Comparison of ENCODE assay signal across 23 cellular contexts in genomic region chr15:45662375-45662774, GRCh38. TPM values are rescaled to one million over a fixed set of nuclear protein-coding genes. Genes with fewer than 3 reads are reported as not detected.
DNase-seq lines count a peak whose midpoint lies in the region; ATAC-seq and TF ChIP-seq lines count a peak whose summit lies in the region.
"Had no signal": no experiment of that assay in that cellular context is flagged by ENCODE, and none has a peak within 500 bp of the region (broad histone marks: within the 10 kb centered on the region; RNA-seq: fewer than 3 reads in every experiment).

No MANE protein-coding gene starts in this region.

- intact Hi-C loops in heart left ventricle (cut with DNase I) = no loop called here

- H3K4me3 ChIP-seq in heart left ventricle = no peak overlapping the region
- no peak overlapping the region for H3K4me3 ChIP-seq in tibial nerve
- H3K4me3 ChIP-seq: BLaER1, HAP-1 had no signal

- no peak overlapping the region for H3K27ac ChIP-seq in heart left ventricle
- H3K27ac ChIP-seq in tibial nerve = no peak overlapping the region
- H3K27ac ChIP-seq: 22Rv1, BLaER1, HL-60 had no signal

- TF ChIP-seq CTCF in heart left ventricle (IDR thresholded peaks at IDR 0.05) = no peak
- TF ChIP-seq CTCF in tibial nerve (IDR thresholded peaks at IDR 0.05) = no peak

- TF ChIP-seq EP300 in tibial nerve (IDR thresholded peaks at IDR 0.05) = no peak

- TF ChIP-seq POLR2A in heart left ventricle (IDR thresholded peaks at IDR 0.05) (no peak), tibial nerve (IDR thresholded peaks at IDR 0.05) (no peak)

- H3K36me3 Mint-ChIP-seq in activated naive CD8-positive, alpha-beta T cell treated with anti-CD3 and anti-CD28 coated beads, Interleukin-2, amount 50 U/mL, for 24 hours (ENCODE audit: low read depth) = peaks cover 45% of the 10 kb centered on the region
- peaks cover 16% of the 10 kb centered on the region for H3K36me3 Mint-ChIP-seq in activated naive CD8-positive, alpha-beta T cell treated with anti-CD3 and anti-CD28 coated beads for 36 hours

- H3K27ac Mint-ChIP-seq in activated naive CD8-positive, alpha-beta T cell treated with anti-CD3 and anti-CD28 coated beads, Interleukin-2, amount 50 U/mL, for 24 hours = peak overlapping the region; percentile 4
- H3K27ac Mint-ChIP-seq in activated naive CD8-positive, alpha-beta T cell treated with anti-CD3 and anti-CD28 coated beads for 36 hours = no peak overlapping the region
- H3K27ac Mint-ChIP-seq: CD4-positive, alpha-beta T cell had no signal

- no peaks in the 10 kb centered on the region for H3K27me3 Mint-ChIP-seq in activated naive CD8-positive, alpha-beta T cell treated with anti-CD3 and anti-CD28 coated beads, Interleukin-2, amount 50 U/mL, for 24 hours
- H3K27me3 Mint-ChIP-seq in activated naive CD8-positive, alpha-beta T cell treated with anti-CD3 and anti-CD28 coated beads for 36 hours = no peaks in the 10 kb centered on the region
- H3K27me3 Mint-ChIP-seq: CD4-positive, alpha-beta T cell had no signal

- no peak for ATAC-seq in activated naive CD8-positive, alpha-beta T cell treated with anti-CD3 and anti-CD28 coated beads, Interleukin-2, amount 50 U/mL, for 24 hours
- no peak for ATAC-seq in heart left ventricle

- no peaks in the 10 kb centered on the region for H3K9me3 Mint-ChIP-seq in activated naive CD8-positive, alpha-beta T cell treated with anti-CD3 and anti-CD28 coated beads, Interleukin-2, amount 50 U/mL, for 24 hours
- H3K9me3 Mint-ChIP-seq in activated naive CD8-positive, alpha-beta T cell treated with anti-CD3 and anti-CD28 coated beads for 36 hours = no peaks in the 10 kb centered on the region
- H3K9me3 Mint-ChIP-seq: CD4-positive, alpha-beta T cell had no signal

- H3K4me1 ChIP-seq in heart left ventricle = peaks cover 0 to 29% (median 12%) of the 10 kb centered on the region in 12 donors
- peaks cover 0 to 38% (median 25%) of the 10 kb centered on the region in 4 donors for H3K4me1 ChIP-seq in tibial nerve
- H3K4me1 ChIP-seq: BLaER1, HAP-1 had no signal

- 74 to 85% (median 82%) methylated on average over 6 of the region's 6 CpGs for WGBS in heart left ventricle, 4 donors
- WGBS in tibial nerve, 2 donors = 78 to 82% methylated on average over 6 of the region's 6 CpGs

- peaks cover 0 to 71% (median 28%) of the 10 kb centered on the region in 9 donors for H3K36me3 ChIP-seq in heart left ventricle
- H3K36me3 ChIP-seq in tibial nerve = peaks cover 0 to 35% (median 10%) of the 10 kb centered on the region in 3 donors
- H3K36me3 ChIP-seq: BLaER1, HAP-1 had no signal

- peaks cover 12% of the 10 kb centered on the region for H3K4me1 Mint-ChIP-seq in activated naive CD8-positive, alpha-beta T cell treated with anti-CD3 and anti-CD28 coated beads, Interleukin-2, amount 50 U/mL, for 24 hours
- H3K4me1 Mint-ChIP-seq in activated naive CD8-positive, alpha-beta T cell treated with anti-CD3 and anti-CD28 coated beads for 36 hours = peaks cover 15% of the 10 kb centered on the region

- H3K27me3 ChIP-seq in heart left ventricle = no peaks in the 10 kb centered on the region
- H3K27me3 ChIP-seq in tibial nerve = no peaks in the 10 kb centered on the region
- H3K27me3 ChIP-seq: BLaER1 had no signal

- H3K4me3 Mint-ChIP-seq in activated naive CD8-positive, alpha-beta T cell treated with anti-CD3 and anti-CD28 coated beads, Interleukin-2, amount 50 U/mL, for 24 hours = no peak overlapping the region
- H3K4me3 Mint-ChIP-seq in activated naive CD8-positive, alpha-beta T cell treated with anti-CD3 and anti-CD28 coated beads for 36 hours = no peak overlapping the region
- H3K4me3 Mint-ChIP-seq: CD4-positive, alpha-beta T cell had no signal

- DNase-seq in activated naive CD8-positive, alpha-beta T cell treated with anti-CD3 and anti-CD28 coated beads, Interleukin-2, amount 50 U/mL, for 24 hours = no peak
- no peak for DNase-seq in activated naive CD8-positive, alpha-beta T cell treated with anti-CD3 and anti-CD28 coated beads for 36 hours
- DNase-seq in ecto neural progenitor cell (ENCODE audit: low spot score) = peak; percentile 53
- DNase-seq in iPS-NIHi11 (ENCODE audit: low spot score) = peak; percentile 64
- no peak for DNase-seq in heart left ventricle
- no peak for DNase-seq in tibial nerve (ENCODE audit: low spot score in 2 of 2)
- no peak for DNase-seq in kidney glomerular epithelial cell (lab: John Stamatoyannopoulos, UW)
- no peak for DNase-seq in NCI-H748 (lab: John Stamatoyannopoulos, UW; ENCODE audit: unreplicated experiment)
- DNase-seq: ACHN; CD4-positive, alpha-beta T cell; COR-L47; DMS79 treated with DMSO at 0.1 percent for 48 hours; NCI-H1105; NCI-H2081; NCI-H2171; NCI-H345; NCI-H524; NCI-H82; Right ventricle myocardium superior had no signal

- H3K9me3 ChIP-seq in heart left ventricle (no peaks in the 10 kb centered on the region), tibial nerve (no peaks in the 10 kb centered on the region)
- H3K9me3 ChIP-seq: BLaER1, HAP-1 had no signal

RNA-seq across cellular contexts. Expression of gene SQOR, which starts 27.5 kb away (rescaled TPM):
- total RNA-seq in activated naive CD8-positive, alpha-beta T cell treated with anti-CD3 and anti-CD28 coated beads for 36 hours = 10 to 100 TPM; 54.6 to 57.0 TPM
- total RNA-seq in heart left ventricle = 10 to 100 TPM; 14.8 to 60.9 (median 18.5) TPM
- polyA plus RNA-seq in heart left ventricle = 10 to 100 TPM in 1 of 2 donors, 1 to 10 TPM in 1; 9.5 to 13.5 TPM
- total RNA-seq in tibial nerve = 10 to 100 TPM; 50.4 to 96.1 (median 60.2) TPM

Comparison
In these comparisons a context has a peak if more than half of its experiments do, and no peak if none do; other contexts are left out.
1. DNase-seq: peak in ecto neural progenitor cell (single experiment) and iPS-NIHi11 (single experiment); none in activated naive CD8-positive, alpha-beta T cell treated with anti-CD3 and anti-CD28 coated beads, Interleukin-2, amount 50 U/mL, for 24 hours (single experiment), activated naive CD8-positive, alpha-beta T cell treated with anti-CD3 and anti-CD28 coated beads for 36 hours (single experiment), heart left ventricle (0 of 5), tibial nerve (0 of 2), kidney glomerular epithelial cell (single experiment) and NCI-H748 (single experiment).